In genomic region chr1:154199563-154199879, GRCh38 we compare ENCODE assay signal across 16 cellular contexts. TPM values are rescaled to one million over a fixed set of nuclear protein-coding genes. Genes with fewer than 3 reads are reported as not detected.
DNase-seq lines count a peak whose midpoint lies in the region; ATAC-seq, FAIRE-seq and TF ChIP-seq lines count a peak whose summit lies in the region.
"Had no signal": no experiment of that assay in that cellular context is flagged by ENCODE, and none has a peak within 500 bp of the region (broad histone marks: within the 10 kb centered on the region; RNA-seq: fewer than 3 reads in every experiment).

No MANE protein-coding gene starts in this region.

- H3K27me3 Mint-ChIP-seq in nephron progenitor cell (ENCODE audit: low read depth, poor library complexity) = peaks cover 8% of the 10 kb centered on the region

- peaks cover 2% of the 10 kb centered on the region; the same call in 1 of the 2 replicates for H3K23me2 ChIP-seq in H1 (ENCODE audit: low read depth, low read length)

- TF ChIP-seq POLR2A in H1 (IDR thresholded peaks at IDR 0.05; ENCODE audit: control extremely low read depth in 1 of 2, low read depth in 2 of 2, low read length in 2 of 2) = no peak

- CTCF ChIA-PET in H1 (lab: Charles Lee; ENCODE audit: partially characterized antibody) = interaction anchor here (0.6 to 3.6 kb wide), 22 partner anchors 8 to 1056 kb away, joined by 3 to 19 read pairs (median 4); partner anchors contain the start of genes ENTREP3, HAX1 and TPM3

- WGBS in H1 (ENCODE audit: extremely low coverage in 1 of 2, insufficient coverage in 1 of 2, insufficient read length in 1 of 2, insufficient replicate concordance in 2 of 2, low coverage in 1 of 2, low lambda C conversion rate in 2 of 2, missing lambda C conversion rate in 1 of 2), 2 experiments = 87% methylated on average over 3 of the region's 3 CpGs; no CpG with 5 or more reads in 1 of the 2 experiments

- H3K27me3 ChIP-seq in DOHH2 (ENCODE audit: control insufficient read depth, low read length) = peaks cover 8% of the 10 kb centered on the region
- no peaks in the 10 kb centered on the region for H3K27me3 ChIP-seq in H1 (replicated peaks in 1 of 4; ENCODE audit: control insufficient read depth in 3 of 4, extremely low read depth in 1 of 4, insufficient read depth in 3 of 4, low read length in 3 of 4)
- H3K27me3 ChIP-seq: neutrophil had no signal

- no peak overlapping the region for H3K23ac ChIP-seq in H1 (ENCODE audit: insufficient read length)

- H3K4me1 ChIP-seq in DOHH2 (ENCODE audit: control insufficient read depth, low read length) = peaks cover 4% of the 10 kb centered on the region
- peaks cover 0 to 7% (median 2%) of the 10 kb centered on the region in 4 experiments; a peak in 1 of 7 replicates for H3K4me1 ChIP-seq in H1 (replicated peaks in 1 of 4; ENCODE audit: control insufficient read depth in 3 of 4, insufficient read depth in 4 of 4, low read length in 3 of 4)

- H3K9me2 ChIP-seq in DOHH2 (replicated peaks; ENCODE audit: control insufficient read depth, low read length) = no peaks in the 10 kb centered on the region

- H3K36me3 ChIP-seq in DOHH2 (ENCODE audit: control insufficient read depth, low read length) (no peaks in the 10 kb centered on the region), H1 (ENCODE audit: control insufficient read depth in 2 of 4, insufficient read depth in 4 of 4, low read length in 3 of 4) (no peaks in the 10 kb centered on the region)
- H3K36me3 ChIP-seq: neutrophil had no signal

- no peak overlapping the region for H4K8ac ChIP-seq in H1 (ENCODE audit: extremely low read depth, insufficient read depth, low read length)

- H3K9ac ChIP-seq in H1 (replicated peaks in 1 of 4; ENCODE audit: extremely low read depth in 1 of 4, low read depth in 3 of 4, low read length in 3 of 4) = no peak overlapping the region

- H2BK15ac ChIP-seq in H1 (ENCODE audit: low read length) = no peak overlapping the region

- no peak overlapping the region for H3K14ac ChIP-seq in H1 (ENCODE audit: insufficient read length)

- H3K4me1 Mint-ChIP-seq in nephron progenitor cell = peaks cover 27% of the 10 kb centered on the region

- H2AFZ ChIP-seq in H1 (ENCODE audit: low read length) = peak overlapping the region; percentile 99

- H4K20me1 ChIP-seq in DOHH2 (ENCODE audit: control insufficient read depth, insufficient read depth, low read depth, low read length) (no peaks in the 10 kb centered on the region), H1 (replicated peaks in 1 of 2; ENCODE audit: control insufficient read depth in 1 of 2, insufficient read depth in 2 of 2, low read length in 2 of 2) (no peaks in the 10 kb centered on the region)

- no peak overlapping the region for H3K18ac ChIP-seq in H1 (ENCODE audit: extremely low read depth, low read length)

- H3K27ac ChIP-seq in DOHH2 (ENCODE audit: low read depth, low read length) (no peak overlapping the region), H1 (ENCODE audit: low read depth, low read length) (no peak overlapping the region)
- H3K27ac ChIP-seq: neutrophil had no signal

- no peaks in the 10 kb centered on the region for H3K79me1 ChIP-seq in H1 (ENCODE audit: low read depth, low read length)

- POLR2A ChIA-PET in H1 (lab: Charles Lee; ENCODE audit: partially characterized antibody) = interaction anchor here (0.6 to 10.7 kb wide), 9 partner anchors 9 to 129 kb away, joined by 3 to 99 read pairs (median 3); partner anchors contain the start of gene UBAP2L

- no peak for TF ChIP-seq RAD21 in H1 (IDR thresholded peaks at IDR 0.05 in 1 of 2, conservative IDR thresholded peaks at IDR 0.05 in 1 of 2; ENCODE audit: low read depth in 2 of 2, low read length in 2 of 2)

- H4K91ac ChIP-seq in H1 (replicated peaks; ENCODE audit: insufficient read length, low read length) = no peak overlapping the region

- no peak overlapping the region for H2BK5ac ChIP-seq in H1 (ENCODE audit: low read depth, low read length)

- no peak overlapping the region for H2BK12ac ChIP-seq in H1 (ENCODE audit: low read depth, low read length)

- TF ChIP-seq EP300 in H1 (IDR thresholded peaks at IDR 0.05; ENCODE audit: borderline replicate concordance in 1 of 2, low read depth in 2 of 2, low read length in 2 of 2) = no peak

- H3K79me2 ChIP-seq in DOHH2 (ENCODE audit: control insufficient read depth, low read length) = no peaks in the 10 kb centered on the region
- H3K79me2 ChIP-seq in H1 (ENCODE audit: control insufficient read depth in 1 of 2, insufficient read depth in 2 of 2, low read length in 2 of 2) = no peaks in the 10 kb centered on the region

- H3K4me3 Mint-ChIP-seq in nephron progenitor cell = no peak overlapping the region

- no peak overlapping the region for H2BK20ac ChIP-seq in H1 (ENCODE audit: low read length)

- H3K9me3 Mint-ChIP-seq in nephron progenitor cell = no peaks in the 10 kb centered on the region

- no peak overlapping the region for H3K56ac ChIP-seq in H1 (replicated peaks; ENCODE audit: insufficient read length, low read depth, low read length)

- H3K27ac Mint-ChIP-seq in nephron progenitor cell = no peak overlapping the region

- no peak for ATAC-seq in HG03025 (IDR thresholded peaks at IDR 0.05; ENCODE audit: low FRiP score, unreplicated experiment)
- no peak for ATAC-seq in GM21515 (IDR thresholded peaks at IDR 0.05; ENCODE audit: unreplicated experiment)

- H3K4me2 ChIP-seq in DOHH2 (ENCODE audit: low read length) = peak overlapping the region; percentile 46
- peak overlapping the region in 1 of 2 experiments; percentile 52; a peak in 1 of 4 replicates for H3K4me2 ChIP-seq in H1 (ENCODE audit: insufficient read depth in 1 of 2, low read depth in 2 of 2, low read length in 2 of 2)

- DNase-seq in NCI-H1694 treated with DMSO at 0.1 percent for 48 hours (lab: John Stamatoyannopoulos, UW) (peak; percentile 76), H1 (ENCODE audit: low read depth in 1 of 2, low spot score in 2 of 2) (no peak), retinal pigment epithelial cell (ENCODE audit: low read depth) (no peak), nephron progenitor cell (no peak), NOMO-1 (lab: John Stamatoyannopoulos, UW; ENCODE audit: unreplicated experiment in 2 of 2) (no peak)
- DNase-seq: NCI-H1048; stimulated activated CD4-positive, alpha-beta T cell treated with anti-CD3 and anti-CD28 coated beads, Interleukin-4, amount 100 ng/mL, for 4 hours had no signal

- H3K36me3 Mint-ChIP-seq in nephron progenitor cell (ENCODE audit: low read depth) = no peaks in the 10 kb centered on the region

- H2BK120ac ChIP-seq in H1 (replicated peaks; ENCODE audit: low read depth, low read length) = no peak overlapping the region

- H4K5ac ChIP-seq in H1 (ENCODE audit: insufficient read length, low read depth, low read length) = no peak overlapping the region

- no peak overlapping the region for H3K4ac ChIP-seq in H1 (replicated peaks; ENCODE audit: insufficient read length, low read depth, low read length)

- H2AK5ac ChIP-seq in H1 (ENCODE audit: low read depth, low read length) = no peak overlapping the region

- H3K9me3 ChIP-seq in DOHH2 (ENCODE audit: control insufficient read depth, insufficient read depth, low read length) (no peaks in the 10 kb centered on the region), H1 (ENCODE audit: insufficient read depth in 2 of 2, low read depth in 1 of 2, low read length in 1 of 2) (no peaks in the 10 kb centered on the region)
- H3K9me3 ChIP-seq: neutrophil had no signal

- no peak for FAIRE-seq in H1 (lab: Jason Lieb, UNC)

- H3F3A ChIP-seq in DOHH2 (ENCODE audit: control insufficient read depth, insufficient read depth) = 0 out of 2 replicates have a peak, but pooled peaks cover 3% of the 10 kb centered on the region

- TF ChIP-seq CTCF in DOHH2 (IDR thresholded peaks at IDR 0.05; ENCODE audit: low read depth, low read length, poor library complexity, severe bottlenecking) (no peak), H1 (IDR thresholded peaks at IDR 0.05; ENCODE audit: control extremely low read depth in 1 of 3, insufficient read depth in 1 of 3, low read depth in 1 of 3, low read length in 3 of 3) (peak in 1 of 3 experiments; percentile 1; a peak in 1 of 4 replicates), retinal pigment epithelial cell (conservative IDR thresholded peaks at IDR 0.05; ENCODE audit: low read depth, low read length) (peak; percentile 19), nephron progenitor cell (IDR thresholded peaks at IDR 0.05) (no peak)

- H3K4me3 ChIP-seq in DOHH2 (ENCODE audit: low read length) (no peak overlapping the region), H1 (ENCODE audit: extremely low read depth in 1 of 4, insufficient read depth in 2 of 4, low read depth in 3 of 4, low read length in 4 of 4) (no peak overlapping the region), retinal pigment epithelial cell (ENCODE audit: low read length) (no peak overlapping the region)

RNA-seq across cellular contexts. Expression of gene CFAP141, which starts 6.6 kb away (rescaled TPM):
- total RNA-seq in H1 (2021; fragmentation: NEBNext Ultra II Directional; extraction: Animal tissue kit (Norgen Biotek cat#: 25700)) = not detected in 2 replicates
- polyA plus RNA-seq in H1 (2011; rRNA removed) = not detected in 2 replicates
- polyA plus RNA-seq in H1 (2011; cell fraction: cytosol; rRNA removed) = not detected
- polyA plus RNA-seq in H1 (2011; cell fraction: nucleus; rRNA removed) = not detected
- polyA plus RNA-seq in H1 (2012, experiment 1 of 2) = not detected in 4 replicates
- polyA plus RNA-seq in H1 (2012, experiment 2 of 2) = not detected
- polyA plus RNA-seq in H1 (2013, experiment 1 of 2) = not detected
- polyA plus RNA-seq in H1 (2013, experiment 2 of 2) = not detected
- not detected in 2 replicates for polyA minus RNA-seq in H1 (2011; rRNA and poly(A)+ RNA removed)
- polyA minus RNA-seq in H1 (2011; cell fraction: cytosol; rRNA and poly(A)+ RNA removed) = not detected
- polyA minus RNA-seq in H1 (2011; cell fraction: nucleus; rRNA and poly(A)+ RNA removed) = not detected
- total RNA-seq: epithelial cell of proximal tubule, G401, H4, kidney epithelial cell, temporal lobe had no signal

RNA-seq across cellular contexts. Expression of gene TPM3, which starts 7.6 kb away (rescaled TPM):
- 572 and 586 TPM in 2 replicates for total RNA-seq in H1 (2021; fragmentation: NEBNext Ultra II Directional; extraction: Animal tissue kit (Norgen Biotek cat#: 25700))
- 213 and 278 TPM in 2 replicates for polyA plus RNA-seq in H1 (2011; rRNA removed)
- polyA plus RNA-seq in H1 (2011; cell fraction: cytosol; rRNA removed) = 447 TPM
- 140 TPM for polyA plus RNA-seq in H1 (2011; cell fraction: nucleus; rRNA removed)
- 519 to 696 TPM (median 559 TPM) in 4 replicates for polyA plus RNA-seq in H1 (2012, experiment 1 of 2)
- polyA plus RNA-seq in H1 (2012, experiment 2 of 2) = 254 TPM
- 394 TPM for polyA plus RNA-seq in H1 (2013, experiment 1 of 2)
- 404 TPM for polyA plus RNA-seq in H1 (2013, experiment 2 of 2)
- polyA minus RNA-seq in H1 (2011; rRNA and poly(A)+ RNA removed) = 132 and 139 TPM in 2 replicates
- 150 TPM for polyA minus RNA-seq in H1 (2011; cell fraction: cytosol; rRNA and poly(A)+ RNA removed)
- polyA minus RNA-seq in H1 (2011; cell fraction: nucleus; rRNA and poly(A)+ RNA removed) = 75.5 TPM

RNA-seq across cellular contexts. Expression of gene UBAP2L, which starts 21.2 kb away (rescaled TPM):
- total RNA-seq in H1 (2021; fragmentation: NEBNext Ultra II Directional; extraction: Animal tissue kit (Norgen Biotek cat#: 25700)) = 253 and 254 TPM in 2 replicates
- polyA plus RNA-seq in H1 (2011; rRNA removed) = 303 and 349 TPM in 2 replicates
- polyA plus RNA-seq in H1 (2011; cell fraction: cytosol; rRNA removed) = 153 TPM
- polyA plus RNA-seq in H1 (2011; cell fraction: nucleus; rRNA removed) = 398 TPM
- polyA plus RNA-seq in H1 (2012, experiment 1 of 2) = 177 to 223 TPM (median 204 TPM) in 4 replicates
- polyA plus RNA-seq in H1 (2012, experiment 2 of 2) = 86.7 TPM
- 193 TPM for polyA plus RNA-seq in H1 (2013, experiment 1 of 2)
- 182 TPM for polyA plus RNA-seq in H1 (2013, experiment 2 of 2)
- 375 and 378 TPM in 2 replicates for polyA minus RNA-seq in H1 (2011; rRNA and poly(A)+ RNA removed)
- 74.2 TPM for polyA minus RNA-seq in H1 (2011; cell fraction: cytosol; rRNA and poly(A)+ RNA removed)
- polyA minus RNA-seq in H1 (2011; cell fraction: nucleus; rRNA and poly(A)+ RNA removed) = 289 TPM

RNA-seq across cellular contexts. Expression of gene NUP210L, which starts 44.6 kb away (rescaled TPM):
- not detected in 2 replicates for total RNA-seq in H1 (2021; fragmentation: NEBNext Ultra II Directional; extraction: Animal tissue kit (Norgen Biotek cat#: 25700))
- not detected in 2 replicates for polyA plus RNA-seq in H1 (2011; rRNA removed)
- not detected for polyA plus RNA-seq in H1 (2011; cell fraction: cytosol; rRNA removed)
- polyA plus RNA-seq in H1 (2011; cell fraction: nucleus; rRNA removed) = 0.04 TPM
- 0.03 TPM in 1 of 4 replicates, not detected in the others for polyA plus RNA-seq in H1 (2012, experiment 1 of 2)
- polyA plus RNA-seq in H1 (2012, experiment 2 of 2) = not detected
- polyA plus RNA-seq in H1 (2013, experiment 1 of 2) = not detected
- polyA plus RNA-seq in H1 (2013, experiment 2 of 2) = under 0.01 TPM
- 0.24 TPM in 1 of 2 replicates, not detected in the other for polyA minus RNA-seq in H1 (2011; rRNA and poly(A)+ RNA removed)
- polyA minus RNA-seq in H1 (2011; cell fraction: cytosol; rRNA and poly(A)+ RNA removed) = not detected
- polyA minus RNA-seq in H1 (2011; cell fraction: nucleus; rRNA and poly(A)+ RNA removed) = not detected
- total RNA-seq: epithelial cell of proximal tubule, G401, kidney epithelial cell had no signal
